ENCODE assay signal across 23 cellular contexts in the genomic region with DNA sequence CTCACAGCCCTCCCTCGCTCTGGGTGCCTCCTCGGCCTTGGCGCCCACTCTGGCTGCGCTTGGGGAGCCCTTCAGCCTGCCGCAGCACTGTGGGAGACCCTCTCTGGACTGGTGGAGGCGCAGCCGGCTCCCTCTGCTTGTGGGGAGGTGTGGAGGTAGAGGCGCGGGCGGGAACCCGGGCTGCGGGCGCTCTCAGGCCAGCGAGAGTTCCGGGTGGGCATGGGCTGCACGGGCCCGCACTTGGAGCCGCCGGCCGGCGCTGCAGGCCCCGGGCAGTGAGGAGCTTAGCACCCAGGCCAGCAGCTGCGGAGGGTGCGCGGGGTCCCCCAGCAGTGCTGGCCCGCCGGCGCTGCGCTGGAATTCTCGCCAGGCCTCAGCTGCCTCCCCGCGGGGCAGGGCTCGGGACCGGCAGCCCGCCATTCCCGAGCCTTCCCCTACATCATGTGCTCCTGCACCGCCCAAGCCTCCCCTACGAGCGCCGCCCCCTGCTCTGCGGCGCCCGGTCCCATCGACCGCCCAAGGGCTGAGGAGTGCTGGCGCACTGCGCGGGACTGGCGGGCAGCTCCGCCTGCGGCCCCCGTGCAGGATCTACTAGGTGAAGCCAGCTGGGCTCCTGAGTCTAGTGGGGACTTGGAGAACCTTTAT. TPM values are rescaled to one million over a fixed set of nuclear protein-coding genes. Genes with fewer than 3 reads are reported as not detected.
DNase-seq lines count a peak whose midpoint lies in the region; ATAC-seq, FAIRE-seq and TF ChIP-seq lines count a peak whose summit lies in the region.
"Had no signal": no experiment of that assay in that cellular context is flagged by ENCODE, and none has a peak within 500 bp of the region (broad histone marks: within the 10 kb centered on the region; RNA-seq: fewer than 3 reads in every experiment).

No MANE protein-coding gene starts in this region.

- H3K36me3 ChIP-seq in kidney (ENCODE audit: control insufficient read depth in 1 of 2, insufficient read depth in 2 of 2, low read length in 2 of 2) (no peaks in the 10 kb centered on the region), testis (ENCODE audit: low read depth, missing control alignments) (no peaks in the 10 kb centered on the region)
- H3K36me3 ChIP-seq: BLaER1 treated with 17β-estradiol and CSF1 and Interleukin-3, amounts not matched to agents 10 nM and 100 nM had no signal

- H3K4me1 ChIP-seq in kidney (ENCODE audit: control insufficient read depth in 1 of 2, insufficient read depth in 1 of 2, low read depth in 1 of 2, low read length in 2 of 2) (peaks cover 0 to 7% of the 10 kb centered on the region in 2 donors), testis (no peaks in the 10 kb centered on the region)

- TF ChIP-seq POLR2A in testis (IDR thresholded peaks at IDR 0.05): no peak

- WGBS in testis, 2 donors: 49 to 80% methylated on average over 5 to 42 of the region's 52 CpGs

- FAIRE-seq in kidney (lab: Jason Lieb, UNC): no peak
- FAIRE-seq: A549, D721Med, G401.6, GM12891 had no signal

- no peaks in the 10 kb centered on the region for H3K9me3 Mint-ChIP-seq in stimulated activated naive CD8-positive, alpha-beta T cell treated with anti-CD3 and anti-CD28 coated beads, Interleukin-15, amount 100 ng/mL, for 72 hours
- no peaks in the 10 kb centered on the region for H3K9me3 Mint-ChIP-seq in osteocyte (ENCODE audit: unreplicated experiment)
- H3K9me3 Mint-ChIP-seq: CD4-positive, alpha-beta T cell; CD8-positive, alpha-beta T cell had no signal

- H3K9ac ChIP-seq in kidney (ENCODE audit: low read length in 2 of 2): no peak overlapping the region
- H3K9ac ChIP-seq: BLaER1 treated with 17β-estradiol and CSF1 and Interleukin-3, amounts not matched to agents 10 nM and 100 nM had no signal

- H3K36me3 Mint-ChIP-seq in osteocyte (ENCODE audit: unreplicated experiment): no peaks in the 10 kb centered on the region
- H3K36me3 Mint-ChIP-seq: CD8-positive, alpha-beta T cell had no signal

- H3K9me3 ChIP-seq in kidney (ENCODE audit: control insufficient read depth in 1 of 2, low read length in 2 of 2) (no peaks in the 10 kb centered on the region), testis (no peaks in the 10 kb centered on the region)
- H3K9me3 ChIP-seq: A549 had no signal

- intact Hi-C loops in kidney (cut with DNase I): no loop called here
- intact Hi-C loops in testis (cut with DNase I; ENCODE audit: low total_unique reads): no loop called here

- TF ChIP-seq CTCF in kidney (IDR thresholded peaks at IDR 0.05; ENCODE audit: borderline replicate concordance, extremely low read depth, insufficient read depth) (no peak), osteocyte (IDR thresholded peaks at IDR 0.05) (no peak), testis (IDR thresholded peaks at IDR 0.05) (no peak)

- H3K4me3 Mint-ChIP-seq in stimulated activated naive CD8-positive, alpha-beta T cell treated with anti-CD3 and anti-CD28 coated beads, Interleukin-15, amount 100 ng/mL, for 72 hours: no peak overlapping the region
- H3K4me3 Mint-ChIP-seq in osteocyte (ENCODE audit: unreplicated experiment): no peak overlapping the region
- H3K4me3 Mint-ChIP-seq: B cell; CD4-positive, alpha-beta T cell; CD8-positive, alpha-beta T cell had no signal

- ATAC-seq in stimulated activated naive CD8-positive, alpha-beta T cell treated with anti-CD3 and anti-CD28 coated beads, Interleukin-15, amount 100 ng/mL, for 72 hours: peak; percentile 52
- no peak for ATAC-seq in stimulated activated naive CD8-positive, alpha-beta T cell treated with anti-CD3 and anti-CD28 coated beads, Interleukin-15, Interleukin-2, amounts not matched to agents 100 U/mL and 50 U/mL, for 24 hours
- ATAC-seq: A549; CD8-positive, alpha-beta T cell had no signal

- H3K27ac ChIP-seq in kidney (ENCODE audit: low read depth in 2 of 2, low read length in 2 of 2) (no peak overlapping the region), testis (no peak overlapping the region)
- H3K27ac ChIP-seq: 22Rv1; A549; BLaER1 treated with 17β-estradiol and CSF1 and Interleukin-3, amounts not matched to agents 10 nM and 100 nM; C4-2B had no signal

- no peak for DNase-seq in stimulated activated naive CD8-positive, alpha-beta T cell treated with anti-CD3 and anti-CD28 coated beads, Interleukin-15, amount 100 ng/mL, for 72 hours
- DNase-seq in stimulated activated naive CD8-positive, alpha-beta T cell treated with anti-CD3 and anti-CD28 coated beads, Interleukin-15, Interleukin-2, amounts not matched to agents 100 U/mL and 50 U/mL, for 24 hours: no peak
- peak; percentile 70 for DNase-seq in kidney
- peak; percentile 78 for DNase-seq in osteocyte (ENCODE audit: extremely low spot score, unreplicated experiment)
- peak; percentile 14 for DNase-seq in testis
- no peak for DNase-seq in activated naive CD4-positive, alpha-beta T cell treated with Interleukin-2 at 50 U/mL for 16 hours
- no peak for DNase-seq in occipital lobe (lab: John Stamatoyannopoulos, UW)
- no peak for DNase-seq in NCI-H2171 (lab: John Stamatoyannopoulos, UW)
- DNase-seq: AML-193; Caco-2; Calu3; CD4-positive, alpha-beta T cell; CD8-positive, alpha-beta T cell; DMS79 treated with DMSO at 0.1 percent for 48 hours; GF-D8 had no signal

- H3K27me3 ChIP-seq in testis: no peaks in the 10 kb centered on the region
- H3K27me3 ChIP-seq: BLaER1 treated with 17β-estradiol and CSF1 and Interleukin-3, amounts not matched to agents 10 nM and 100 nM had no signal

- no peak overlapping the region for H3K27ac Mint-ChIP-seq in stimulated activated naive CD8-positive, alpha-beta T cell treated with anti-CD3 and anti-CD28 coated beads, Interleukin-15, amount 100 ng/mL, for 72 hours
- no peak overlapping the region for H3K27ac Mint-ChIP-seq in osteocyte (ENCODE audit: unreplicated experiment)
- H3K27ac Mint-ChIP-seq: B cell; CD4-positive, alpha-beta T cell; CD8-positive, alpha-beta T cell had no signal

- H3K27me3 Mint-ChIP-seq in stimulated activated naive CD8-positive, alpha-beta T cell treated with anti-CD3 and anti-CD28 coated beads, Interleukin-15, amount 100 ng/mL, for 72 hours: no peaks in the 10 kb centered on the region
- H3K27me3 Mint-ChIP-seq in osteocyte (ENCODE audit: unreplicated experiment): no peaks in the 10 kb centered on the region
- H3K27me3 Mint-ChIP-seq: B cell; CD4-positive, alpha-beta T cell had no signal

- H3K4me3 ChIP-seq in kidney (ENCODE audit: low read length in 2 of 2): no peak overlapping the region
- peak overlapping the region in 1 of 2 donors; percentile 45 for H3K4me3 ChIP-seq in testis
- H3K4me3 ChIP-seq: A549; BLaER1 treated with 17β-estradiol and CSF1 and Interleukin-3, amounts not matched to agents 10 nM and 100 nM had no signal

- peaks cover 3% of the 10 kb centered on the region for H3K4me1 Mint-ChIP-seq in stimulated activated naive CD8-positive, alpha-beta T cell treated with anti-CD3 and anti-CD28 coated beads, Interleukin-15, amount 100 ng/mL, for 72 hours
- H3K4me1 Mint-ChIP-seq in osteocyte (ENCODE audit: unreplicated experiment): peaks cover 28% of the 10 kb centered on the region
- H3K4me1 Mint-ChIP-seq: B cell had no signal

RNA-seq across cellular contexts. Expression of gene GSK3B, which starts 46.0 kb away (rescaled TPM):
- total RNA-seq in kidney: 52.1 TPM
- 6.4 TPM for polyA plus RNA-seq in kidney (ENCODE audit: insufficient read depth, low read depth, low replicate concordance)
- 80.0 and 84.8 TPM in 2 replicates for total RNA-seq in osteocyte
- 10 to 100 TPM; 65.1 to 73.1 TPM for total RNA-seq in testis
- polyA plus RNA-seq in testis (ENCODE audit: insufficient read depth, low read depth, low replicate concordance): 64.9 TPM
- total RNA-seq in occipital lobe: 117 TPM

Comparison
In these comparisons a context has a peak if more than half of its experiments do, and no peak if none do; other contexts are left out.
1. DNase-seq: peak in kidney (single experiment), osteocyte (single experiment) and testis (single experiment); none in stimulated activated naive CD8-positive, alpha-beta T cell treated with anti-CD3 and anti-CD28 coated beads, Interleukin-15, amount 100 ng/mL, for 72 hours (0 of 2), stimulated activated naive CD8-positive, alpha-beta T cell treated with anti-CD3 and anti-CD28 coated beads, Interleukin-15, Interleukin-2, amounts not matched to agents 100 U/mL and 50 U/mL, for 24 hours (single experiment), activated naive CD4-positive, alpha-beta T cell treated with Interleukin-2 at 50 U/mL for 16 hours (single experiment), occipital lobe (single experiment) and NCI-H2171 (single experiment).